27 cellular contexts compared by ENCODE assay signal in genomic region chr5:176875783-176876505, GRCh38. TPM values are rescaled to one million over a fixed set of nuclear protein-coding genes. Genes with fewer than 3 reads are reported as not detected.
DNase-seq lines count a peak whose midpoint lies in the region; ATAC-seq, FAIRE-seq and TF ChIP-seq lines count a peak whose summit lies in the region.
"Had no signal": no experiment of that assay in that cellular context is flagged by ENCODE, and none has a peak within 500 bp of the region (broad histone marks: within the 10 kb centered on the region; RNA-seq: fewer than 3 reads in every experiment).

No MANE protein-coding gene starts in this region.

- H3K27me3 Mint-ChIP-seq in activated naive CD4-positive, alpha-beta T cell treated with anti-CD3 and anti-CD28 coated beads, Interleukin-2, amount 50 U/mL, for 24 hours: peaks cover 18% of the 10 kb centered on the region
- peaks cover 53% of the 10 kb centered on the region for H3K27me3 Mint-ChIP-seq in activated naive CD4-positive, alpha-beta T cell treated with anti-CD3 and anti-CD28 coated beads, Interleukin-2, amount 10 ng/mL, durations not matched to agents 7 days and 5 days
- H3K27me3 Mint-ChIP-seq in glutamatergic neuron (ENCODE audit: unreplicated experiment): peaks cover 24% of the 10 kb centered on the region

- CTCF ChIA-PET in activated naive CD4-positive, alpha-beta T cell treated with anti-CD3 and anti-CD28 coated beads, Interleukin-2, amount 10 ng/mL, durations not matched to agents 7 days and 5 days (lab: Charles Lee): interaction anchor here (3.5 kb wide), 1 partner anchor 215 kb away, joined by 8 read pairs; no protein-coding TSS in a partner anchor

- TF ChIP-seq CTCF in NB4 (IDR thresholded peaks at IDR 0.05; ENCODE audit: low read depth, low read length) (no peak), glutamatergic neuron (IDR thresholded peaks at IDR 0.05; ENCODE audit: partially characterized antibody, unreplicated experiment) (no peak)

- H3K4me3 Mint-ChIP-seq in activated naive CD4-positive, alpha-beta T cell treated with anti-CD3 and anti-CD28 coated beads, Interleukin-2, amount 50 U/mL, for 24 hours: peak overlapping the region; percentile 27
- no peak overlapping the region for H3K4me3 Mint-ChIP-seq in activated naive CD4-positive, alpha-beta T cell treated with anti-CD3 and anti-CD28 coated beads, Interleukin-2, amount 10 ng/mL, durations not matched to agents 7 days and 5 days
- H3K4me3 Mint-ChIP-seq in glutamatergic neuron (ENCODE audit: unreplicated experiment): peak overlapping the region; percentile 79
- H3K4me3 Mint-ChIP-seq: GM23338; stimulated activated naive B cell treated with anti-CD40 and anti-IgM and Interleukin-4, amounts not matched to agents 10 μg/mL and 1 μg/mL and 100 μg/mL, for 72 hours; T-helper 2 cell treated with Interferon-gamma antibody and Interleukin-4, amounts not matched to agents 5 μg/mL and 100 μg/mL, for 36 hours had no signal

- H3K9me3 Mint-ChIP-seq in activated naive CD4-positive, alpha-beta T cell treated with anti-CD3 and anti-CD28 coated beads, Interleukin-2, amount 50 U/mL, for 24 hours: no peaks in the 10 kb centered on the region
- H3K9me3 Mint-ChIP-seq in activated naive CD4-positive, alpha-beta T cell treated with anti-CD3 and anti-CD28 coated beads, Interleukin-2, amount 10 ng/mL, durations not matched to agents 7 days and 5 days: peaks cover 3% of the 10 kb centered on the region
- peaks cover 20% of the 10 kb centered on the region for H3K9me3 Mint-ChIP-seq in glutamatergic neuron (ENCODE audit: unreplicated experiment)
- H3K9me3 Mint-ChIP-seq: GM23338 had no signal

- FAIRE-seq in GM19239 (lab: Jason Lieb, UNC): no peak
- FAIRE-seq in frontal cortex (lab: Jason Lieb, UNC): no peak

- no peak for TF ChIP-seq POLR2A in NB4 (IDR thresholded peaks at IDR 0.05; ENCODE audit: extremely low read depth, insufficient read length)

- peaks cover 12% of the 10 kb centered on the region for H3K4me1 Mint-ChIP-seq in activated naive CD4-positive, alpha-beta T cell treated with anti-CD3 and anti-CD28 coated beads, Interleukin-2, amount 50 U/mL, for 24 hours
- H3K4me1 Mint-ChIP-seq in activated naive CD4-positive, alpha-beta T cell treated with anti-CD3 and anti-CD28 coated beads, Interleukin-2, amount 10 ng/mL, durations not matched to agents 7 days and 5 days: peaks cover 2% of the 10 kb centered on the region
- peaks cover 22% of the 10 kb centered on the region for H3K4me1 Mint-ChIP-seq in glutamatergic neuron (ENCODE audit: low read depth, unreplicated experiment)

- no peak overlapping the region for H3K4me3 ChIP-seq in NB4 (ENCODE audit: low read depth, low read length)
- H3K4me3 ChIP-seq: dorsolateral prefrontal cortex, GM23338, MG63, PC-9, sigmoid colon, SK-N-MC had no signal

- peak; percentile 21 for ATAC-seq in stimulated activated naive CD8-positive, alpha-beta T cell treated with anti-CD3 and anti-CD28 coated beads, Interleukin-15, Interleukin-2, amounts not matched to agents 100 U/mL and 50 U/mL, for 24 hours
- ATAC-seq: activated CD4-positive, CD25-positive, alpha-beta regulatory T cell treated with anti-CD3 and anti-CD28 coated beads, Interleukin-2, amount 50 U/mL, for 24 hours; foreskin keratinocyte; GM23338; stimulated activated naive B cell treated with anti-CD40 and anti-IgM and Interleukin-4, amounts not matched to agents 10 μg/mL and 1 μg/mL and 100 μg/mL, for 72 hours had no signal

- H3K27ac ChIP-seq in caudate nucleus (ENCODE audit: low read depth, low read length): no peak overlapping the region
- H3K27ac ChIP-seq: foreskin keratinocyte, HL-60, parathyroid adenoma, PC-9, sigmoid colon, SK-N-MC had no signal

- no peak overlapping the region for H3K27ac Mint-ChIP-seq in activated naive CD4-positive, alpha-beta T cell treated with anti-CD3 and anti-CD28 coated beads, Interleukin-2, amount 50 U/mL, for 24 hours
- H3K27ac Mint-ChIP-seq in activated naive CD4-positive, alpha-beta T cell treated with anti-CD3 and anti-CD28 coated beads, Interleukin-2, amount 10 ng/mL, durations not matched to agents 7 days and 5 days: no peak overlapping the region
- peak overlapping the region; percentile 90 for H3K27ac Mint-ChIP-seq in glutamatergic neuron (ENCODE audit: unreplicated experiment)
- H3K27ac Mint-ChIP-seq: activated T-helper 2 cell treated with anti-CD3 and anti-CD28 coated beads, Interferon-gamma antibody, Interleukin-2, Interleukin-4, amounts not matched to agents 10 μg/mL and 5 μg/mL and 100 μg/mL, durations not matched to agents 14 hours and 24 hours and 36 hours; GM23338; stimulated activated naive B cell treated with anti-CD40 and anti-IgM and Interleukin-4, amounts not matched to agents 10 μg/mL and 1 μg/mL and 100 μg/mL, for 72 hours; T-helper 2 cell treated with Interferon-gamma antibody and Interleukin-4, amounts not matched to agents 5 μg/mL and 100 μg/mL, for 36 hours had no signal

- DNase-seq in activated naive CD4-positive, alpha-beta T cell treated with anti-CD3 and anti-CD28 coated beads, Interleukin-2, amount 10 ng/mL, durations not matched to agents 7 days and 5 days: no peak
- DNase-seq in NB4 (ENCODE audit: low read depth) (peak; percentile 83), glutamatergic neuron (peak; percentile 52), GM19239 (ENCODE audit: insufficient read length, low spot score) (no peak), frontal cortex (ENCODE audit: low spot score in 2 of 2) (no peak), caudate nucleus (lab: John Stamatoyannopoulos, UW) (no peak)
- DNase-seq in stimulated activated naive CD8-positive, alpha-beta T cell treated with anti-CD3 and anti-CD28 coated beads, Interleukin-15, Interleukin-2, amounts not matched to agents 100 U/mL and 50 U/mL, for 24 hours: no peak
- DNase-seq: amygdala; DMS153; foreskin keratinocyte; MG63; NCI-H1694; PC-9; sigmoid colon; stimulated activated naive B cell treated with anti-CD40 and anti-IgM and Interleukin-4, amounts not matched to agents 10 μg/mL and 1 μg/mL and 100 μg/mL, for 72 hours had no signal

- H3K36me3 Mint-ChIP-seq in activated naive CD4-positive, alpha-beta T cell treated with anti-CD3 and anti-CD28 coated beads, Interleukin-2, amount 50 U/mL, for 24 hours: no peaks in the 10 kb centered on the region
- H3K36me3 Mint-ChIP-seq in activated naive CD4-positive, alpha-beta T cell treated with anti-CD3 and anti-CD28 coated beads, Interleukin-2, amount 10 ng/mL, durations not matched to agents 7 days and 5 days: no peaks in the 10 kb centered on the region
- H3K36me3 Mint-ChIP-seq in glutamatergic neuron (ENCODE audit: unreplicated experiment): no peaks in the 10 kb centered on the region
- H3K36me3 Mint-ChIP-seq: CD4-positive, CD25-positive, alpha-beta regulatory T cell had no signal

RNA-seq across cellular contexts. Expression of gene HK3, which starts 23.2 kb away (rescaled TPM):
- total RNA-seq in glutamatergic neuron (ENCODE audit: unreplicated experiment): not detected
- 0.41 TPM for total RNA-seq in frontal cortex
- total RNA-seq: epithelial cell of proximal tubule, foreskin keratinocyte, GM23338, myocyte, PC-9 had no signal

Comparison
In these comparisons a context has a peak if more than half of its experiments do, and no peak if none do; other contexts are left out.
1. DNase-seq: peak in NB4 (single experiment) and glutamatergic neuron (single experiment); none in activated naive CD4-positive, alpha-beta T cell treated with anti-CD3 and anti-CD28 coated beads, Interleukin-2, amount 10 ng/mL, durations not matched to agents 7 days and 5 days (single experiment), stimulated activated naive CD8-positive, alpha-beta T cell treated with anti-CD3 and anti-CD28 coated beads, Interleukin-15, Interleukin-2, amounts not matched to agents 100 U/mL and 50 U/mL, for 24 hours (single experiment), GM19239 (single experiment), frontal cortex (0 of 2) and caudate nucleus (0 of 61).